ENCODE assay signal across 28 cellular contexts in the genomic region with DNA sequence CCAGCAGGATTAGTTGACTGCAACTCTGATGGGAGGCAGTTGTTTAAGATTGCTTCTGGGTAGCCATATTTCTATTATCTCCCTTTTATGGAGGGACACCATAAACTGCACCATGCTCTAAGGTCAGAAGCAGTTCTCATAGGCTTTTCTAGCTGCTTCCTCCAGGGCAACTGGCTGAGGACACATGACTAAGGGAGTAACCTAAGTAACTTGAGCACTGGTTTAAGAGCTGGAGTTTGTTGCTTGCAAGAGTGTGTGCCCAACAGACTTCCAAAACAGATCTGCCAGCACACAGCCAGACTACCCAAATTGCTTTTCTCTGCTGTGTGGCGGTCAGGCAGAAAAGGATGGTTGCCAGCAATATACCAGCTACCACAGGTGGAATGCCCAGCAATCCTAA.
"Had no signal": no experiment of that assay in that cellular context is flagged by ENCODE, and none has a peak within 500 bp of the region (broad histone marks: within the 10 kb centered on the region; RNA-seq: fewer than 3 reads in every experiment).

No MANE protein-coding gene starts in this region.

- H3K36me3 ChIP-seq: neural progenitor cell, ovary, right lobe of liver, sigmoid colon, stomach, thoracic aorta, thyroid gland, tibial nerve, upper lobe of right lung, uterus had no signal

- H3K79me2 ChIP-seq: parathyroid adenoma had no signal

- H3K27me3 Mint-ChIP-seq: progenitor cell of endocrine pancreas; stimulated activated naive B cell treated with anti-CD40 and anti-IgM and Interleukin-4, amounts not matched to agents 10 μg/mL and 1 μg/mL and 100 μg/mL, for 72 hours; stimulated activated naive CD8-positive, alpha-beta T cell treated with anti-CD3 and anti-CD28 coated beads, Interleukin-15, Interleukin-2, amounts not matched to agents 100 ng/mL and 50 ng/mL, for 24 hours; type B pancreatic cell had no signal

- H3K9me3 Mint-ChIP-seq: nephron, neural progenitor cell, type B pancreatic cell had no signal

- ATAC-seq: naive thymus-derived CD4-positive, alpha-beta T cell; natural killer cell; psoas muscle; right cardiac atrium; right lobe of liver; stimulated activated effector memory CD8-positive, alpha-beta T cell treated with anti-CD3 and anti-CD28 coated beads, Interleukin-12 subunit alpha, Interleukin-12 subunit beta, amount 100 ng/mL, for 72 hours; stimulated activated naive B cell treated with anti-CD40 and anti-IgM and Interleukin-4, amounts not matched to agents 10 μg/mL and 1 μg/mL and 100 μg/mL, for 72 hours; upper lobe of right lung had no signal

- H2AFZ ChIP-seq: neural progenitor cell, parathyroid adenoma had no signal

- H3K4me3 ChIP-seq: neural progenitor cell, ovary, psoas muscle, right lobe of liver, sigmoid colon, stomach, thoracic aorta, thyroid gland, tibial nerve, upper lobe of right lung, uterus had no signal

- FAIRE-seq: small intestine had no signal

- H3K4me1 Mint-ChIP-seq: naive thymus-derived CD4-positive, alpha-beta T cell; natural killer cell; nephron; neural progenitor cell; stimulated activated effector memory CD8-positive, alpha-beta T cell treated with anti-CD3 and anti-CD28 coated beads, Interleukin-12 subunit alpha, Interleukin-12 subunit beta, amount 100 ng/mL, for 72 hours; stimulated activated naive B cell treated with anti-CD40 and anti-IgM and Interleukin-4, amounts not matched to agents 10 μg/mL and 1 μg/mL and 100 μg/mL, for 72 hours had no signal

- H3K27me3 ChIP-seq: neural progenitor cell, ovary, right lobe of liver, sigmoid colon, stomach, thyroid gland, tibial nerve, upper lobe of right lung, uterus had no signal

- H3K27ac ChIP-seq: neural progenitor cell, ovary, parathyroid adenoma, psoas muscle, right lobe of liver, sigmoid colon, stomach, thoracic aorta, thyroid gland, tibial nerve, upper lobe of right lung, uterus had no signal

- H3K9me3 ChIP-seq: ovary, psoas muscle, right lobe of liver, thoracic aorta, thyroid gland, upper lobe of right lung, uterus had no signal

- H3K4me3 Mint-ChIP-seq: naive thymus-derived CD4-positive, alpha-beta T cell; natural killer cell; nephron; neural progenitor cell; stimulated activated effector memory CD8-positive, alpha-beta T cell treated with anti-CD3 and anti-CD28 coated beads, Interleukin-12 subunit alpha, Interleukin-12 subunit beta, amount 100 ng/mL, for 72 hours; stimulated activated naive B cell treated with anti-CD40 and anti-IgM and Interleukin-4, amounts not matched to agents 10 μg/mL and 1 μg/mL and 100 μg/mL, for 72 hours; stimulated activated naive CD8-positive, alpha-beta T cell treated with anti-CD3 and anti-CD28 coated beads, Interleukin-15, Interleukin-2, amounts not matched to agents 100 ng/mL and 50 ng/mL, for 24 hours; type B pancreatic cell had no signal

- H3K27ac Mint-ChIP-seq: naive thymus-derived CD4-positive, alpha-beta T cell; natural killer cell; nephron; neural progenitor cell; progenitor cell of endocrine pancreas; stimulated activated effector memory CD8-positive, alpha-beta T cell treated with anti-CD3 and anti-CD28 coated beads, Interleukin-12 subunit alpha, Interleukin-12 subunit beta, amount 100 ng/mL, for 72 hours; stimulated activated naive B cell treated with anti-CD40 and anti-IgM and Interleukin-4, amounts not matched to agents 10 μg/mL and 1 μg/mL and 100 μg/mL, for 72 hours; stimulated activated naive CD8-positive, alpha-beta T cell treated with anti-CD3 and anti-CD28 coated beads, Interleukin-15, Interleukin-2, amounts not matched to agents 100 ng/mL and 50 ng/mL, for 24 hours; type B pancreatic cell had no signal

- DNase-seq: naive thymus-derived CD4-positive, alpha-beta T cell; natural killer cell; occipital lobe; ovary; posterior cingulate gyrus; psoas muscle; right cardiac atrium; right lobe of liver; sigmoid colon; small intestine; stimulated activated CD4-positive, alpha-beta T cell treated with anti-CD3 and anti-CD28 coated beads, Interleukin-2, amount 100 ng/mL, for 24 hours; stimulated activated CD4-positive, alpha-beta T cell treated with anti-CD3 and anti-CD28 coated beads, Interleukin-2, amount 100 ng/mL, for 48 hours; stimulated activated CD4-positive, alpha-beta T cell treated with anti-CD3 and anti-CD28 coated beads, Interleukin-4, amount 100 ng/mL, for 24 hours; stimulated activated naive B cell treated with anti-CD40 and anti-IgM and Interleukin-4, amounts not matched to agents 10 μg/mL and 1 μg/mL and 100 μg/mL, for 72 hours; stimulated activated naive CD4-positive, alpha-beta T cell treated with Interleukin-2 at 50 U/mL for 16 hours; stomach; thyroid gland; upper lobe of right lung; uterus had no signal

- H3K4me1 ChIP-seq: neural progenitor cell, parathyroid adenoma, psoas muscle, right lobe of liver, sigmoid colon, stomach, thyroid gland, tibial nerve, upper lobe of right lung, uterus had no signal

- H3K9ac ChIP-seq: neural progenitor cell, parathyroid adenoma had no signal

- H3K4me2 ChIP-seq: neural progenitor cell had no signal

- H3K36me3 Mint-ChIP-seq: naive thymus-derived CD4-positive, alpha-beta T cell; neural progenitor cell; stimulated activated effector memory CD8-positive, alpha-beta T cell treated with anti-CD3 and anti-CD28 coated beads, Interleukin-12 subunit alpha, Interleukin-12 subunit beta, amount 100 ng/mL, for 72 hours; stimulated activated naive B cell treated with anti-CD40 and anti-IgM and Interleukin-4, amounts not matched to agents 10 μg/mL and 1 μg/mL and 100 μg/mL, for 72 hours; type B pancreatic cell had no signal
